ENCODE assay signal across 13 cellular contexts in the genomic region with DNA sequence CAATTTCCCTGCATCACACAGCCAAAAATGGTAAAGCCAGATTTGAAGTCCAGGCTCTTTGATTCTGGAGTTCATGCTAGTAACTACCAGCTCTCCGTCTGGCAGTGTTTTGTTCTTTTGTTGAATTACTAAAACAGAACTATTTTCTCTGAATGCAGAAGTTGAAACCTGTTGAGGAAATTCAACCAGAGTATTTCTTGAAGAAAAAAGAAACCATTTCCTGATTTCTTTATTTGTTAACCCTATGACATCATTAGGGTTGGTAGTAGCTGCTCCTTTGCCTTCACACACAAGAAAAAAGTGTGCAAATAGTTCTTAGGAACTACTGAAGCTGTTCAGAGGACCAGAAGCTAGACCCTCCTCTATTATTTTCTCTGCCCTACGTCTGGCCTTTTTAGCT. TPM values are rescaled to one million over a fixed set of nuclear protein-coding genes. Genes with fewer than 3 reads are reported as not detected.
DNase-seq lines count a peak whose midpoint lies in the region; ATAC-seq, FAIRE-seq and TF ChIP-seq lines count a peak whose summit lies in the region.
"Had no signal": no experiment of that assay in that cellular context is flagged by ENCODE, and none has a peak within 500 bp of the region (broad histone marks: within the 10 kb centered on the region; RNA-seq: fewer than 3 reads in every experiment).

No MANE protein-coding gene starts in this region.

- no peak for TF ChIP-seq CTCF in MCF 10A (IDR thresholded peaks at IDR 0.05; ENCODE audit: unreplicated experiment)

- CTCF ChIA-PET in MCF 10A (lab: Yijun Ruan, JAX), result interaction anchor here (0.6 to 1.3 kb wide), 2 partner anchors 130 to 322 kb away, joined by 3 read pairs; no protein-coding TSS in a partner anchor

- DNase-seq in GM12891 (ENCODE audit: insufficient read length, low spot score), result no peak
- peak; percentile 65 for DNase-seq in KBM-7
- no peak for DNase-seq in activated naive CD8-positive, alpha-beta T cell treated with anti-CD3 and anti-CD28 coated beads, Interleukin-2, amount 10 ng/mL, durations not matched to agents 7 days and 5 days
- peak; percentile 72 for DNase-seq in pons (ENCODE audit: low spot score)
- no peak for DNase-seq in MCF 10A (ENCODE audit: unreplicated experiment)
- DNase-seq in nucleus accumbens (lab: John Stamatoyannopoulos, UW), result no peak
- no peak for DNase-seq in SW 1271 (lab: John Stamatoyannopoulos, UW)
- DNase-seq: EL, left cardiac atrium, NCI-H1417 treated with DMSO at 0.1 percent for 48 hours, SHP77 treated with DMSO at 0.1 percent for 48 hours, small intestine had no signal

- H3K27me3 Mint-ChIP-seq in activated naive CD8-positive, alpha-beta T cell treated with anti-CD3 and anti-CD28 coated beads, Interleukin-2, amount 10 ng/mL, durations not matched to agents 7 days and 5 days, result no peaks in the 10 kb centered on the region
- no peaks in the 10 kb centered on the region for H3K27me3 Mint-ChIP-seq in MCF 10A (ENCODE audit: insufficient read depth, unreplicated experiment)

- H3K27ac Mint-ChIP-seq in activated naive CD8-positive, alpha-beta T cell treated with anti-CD3 and anti-CD28 coated beads, Interleukin-2, amount 10 ng/mL, durations not matched to agents 7 days and 5 days, result peak overlapping the region; percentile 97
- no peak overlapping the region for H3K27ac Mint-ChIP-seq in MCF 10A (ENCODE audit: low read depth, unreplicated experiment)

- peaks cover 83% of the 10 kb centered on the region for H3K4me1 Mint-ChIP-seq in activated naive CD8-positive, alpha-beta T cell treated with anti-CD3 and anti-CD28 coated beads, Interleukin-2, amount 10 ng/mL, durations not matched to agents 7 days and 5 days
- H3K4me1 Mint-ChIP-seq in MCF 10A (ENCODE audit: insufficient read depth, unreplicated experiment), result peaks cover 30% of the 10 kb centered on the region

- FAIRE-seq in GM12891 (lab: Jason Lieb, UNC), result no peak
- FAIRE-seq: small intestine had no signal

- no peaks in the 10 kb centered on the region for H3K9me3 Mint-ChIP-seq in activated naive CD8-positive, alpha-beta T cell treated with anti-CD3 and anti-CD28 coated beads, Interleukin-2, amount 10 ng/mL, durations not matched to agents 7 days and 5 days
- H3K9me3 Mint-ChIP-seq in MCF 10A (ENCODE audit: unreplicated experiment), result no peaks in the 10 kb centered on the region

- intact Hi-C loops in MCF 10A (cut with micrococcal nuclease), result no loop called here

- BruUV-seq in MCF 10A (replicated peaks; lab: Mats Ljungman, UMichigan), result no TSS peak

- POLR2A ChIA-PET in activated naive CD8-positive, alpha-beta T cell treated with anti-CD3 and anti-CD28 coated beads, Interleukin-2, amount 10 ng/mL, durations not matched to agents 7 days and 5 days (lab: Charles Lee), result interaction anchor here (0.6 to 2.4 kb wide), 6 partner anchors 9 to 33 kb away, joined by 3 to 21 read pairs (median 6); partner anchors contain the start of gene CRTC3
- POLR2A ChIA-PET in MCF 10A (lab: Yijun Ruan, JAX), result interaction anchor here (0.5 to 0.7 kb wide), 3 partner anchors 9 to 52 kb away, joined by 3 read pairs; no protein-coding TSS in a partner anchor

- no peak for TF ChIP-seq POLR2A in GM12891 (IDR thresholded peaks at IDR 0.05; ENCODE audit: low read depth, low read length)

- in situ Hi-C loops in KBM-7 (cut with MboI; ENCODE audit: low pct_unique_long_range_greater_than_20kb, low sequenced_read_pairs), result no loop called here

- peak; percentile 30 for ATAC-seq in activated naive CD8-positive, alpha-beta T cell treated with anti-CD3 and anti-CD28 coated beads, Interleukin-2, amount 10 ng/mL, durations not matched to agents 7 days and 5 days (ENCODE audit: low read depth)
- ATAC-seq in HG02870 (IDR thresholded peaks at IDR 0.05; ENCODE audit: unreplicated experiment), result no peak
- ATAC-seq: left cardiac atrium had no signal

- peak overlapping the region; percentile 70 for H3K4me3 Mint-ChIP-seq in activated naive CD8-positive, alpha-beta T cell treated with anti-CD3 and anti-CD28 coated beads, Interleukin-2, amount 10 ng/mL, durations not matched to agents 7 days and 5 days
- H3K4me3 Mint-ChIP-seq in MCF 10A (ENCODE audit: unreplicated experiment), result no peak overlapping the region

- peaks cover 30% of the 10 kb centered on the region for H3K36me3 Mint-ChIP-seq in activated naive CD8-positive, alpha-beta T cell treated with anti-CD3 and anti-CD28 coated beads, Interleukin-2, amount 10 ng/mL, durations not matched to agents 7 days and 5 days
- H3K36me3 Mint-ChIP-seq in MCF 10A (ENCODE audit: insufficient read depth, unreplicated experiment), result peaks cover 10% of the 10 kb centered on the region

TF ChIP-seq in GM12891, 5 proteins besides CTCF, POLR2A, EP300 and RAD21:
- TF ChIP-seq SPI1 (IDR thresholded peaks at IDR 0.05; ENCODE audit: low read depth, low read length) (peak; percentile 31; the same call in 1 of the 2 replicates), TAF1 (IDR thresholded peaks at IDR 0.05; ENCODE audit: low read depth, low read length) (no peak)

RNA-seq across cellular contexts. Expression of gene CRTC3, which starts 34.4 kb away (rescaled TPM):
- polyA plus RNA-seq in GM12891 (2012; ENCODE audit: low read depth, missing spikeins), result 14.7 TPM
- total RNA-seq in activated naive CD8-positive, alpha-beta T cell treated with anti-CD3 and anti-CD28 coated beads, Interleukin-2, amount 10 ng/mL, durations not matched to agents 7 days and 5 days, result 10 to 100 TPM; 70.5 to 74.1 TPM
- total RNA-seq in MCF 10A (2022), result 22.6 and 25.9 TPM in 2 replicates

Comparison
In these comparisons a context has a peak if more than half of its experiments do, and no peak if none do; other contexts are left out.
1. DNase-seq: peak in KBM-7 (single experiment) and pons (single experiment); none in GM12891 (single experiment), activated naive CD8-positive, alpha-beta T cell treated with anti-CD3 and anti-CD28 coated beads, Interleukin-2, amount 10 ng/mL, durations not matched to agents 7 days and 5 days (single experiment), MCF 10A (single experiment), nucleus accumbens (0 of 56) and SW 1271 (0 of 2).